ENCODE assay signal across 1 cellular context in the genomic region with DNA sequence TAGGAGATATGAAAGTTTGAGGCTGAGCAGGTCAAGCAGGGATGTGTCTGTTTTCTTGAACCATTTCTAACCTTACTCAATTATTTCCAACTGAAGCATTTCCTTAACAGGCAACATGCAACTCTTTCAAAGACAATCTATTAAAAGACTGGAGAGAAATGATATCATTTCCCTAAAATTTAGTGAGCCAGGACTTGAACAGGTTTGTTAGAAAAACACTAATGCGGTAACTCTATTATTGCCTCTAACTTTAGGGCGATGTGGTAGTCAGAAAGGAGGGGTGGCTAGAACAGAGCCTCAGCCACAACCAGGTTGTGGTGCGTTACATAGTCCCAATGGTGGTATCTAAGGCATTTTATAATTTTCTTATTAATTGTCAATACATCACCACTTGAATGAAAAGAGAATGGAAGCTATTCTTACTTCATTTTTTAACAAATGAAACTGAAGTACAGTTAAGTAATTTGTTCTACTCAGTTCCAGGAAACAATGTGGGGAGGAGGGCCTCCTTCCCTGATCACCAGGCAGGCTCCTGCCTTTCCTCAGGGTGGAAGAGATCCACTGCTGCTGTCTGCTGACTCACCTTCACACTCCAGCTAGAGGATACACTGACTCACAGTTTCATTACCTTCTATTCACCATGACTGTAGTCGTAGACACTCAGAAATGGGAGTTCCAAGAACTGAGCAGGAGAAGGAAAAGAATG.
TF ChIP-seq lines count a peak whose summit lies in the region.

No MANE protein-coding gene starts in this region.

TF ChIP-seq in K562, 482 proteins besides CTCF, POLR2A, EP300 and RAD21 (continued from another document):
- TF ChIP-seq, protein P1, sequence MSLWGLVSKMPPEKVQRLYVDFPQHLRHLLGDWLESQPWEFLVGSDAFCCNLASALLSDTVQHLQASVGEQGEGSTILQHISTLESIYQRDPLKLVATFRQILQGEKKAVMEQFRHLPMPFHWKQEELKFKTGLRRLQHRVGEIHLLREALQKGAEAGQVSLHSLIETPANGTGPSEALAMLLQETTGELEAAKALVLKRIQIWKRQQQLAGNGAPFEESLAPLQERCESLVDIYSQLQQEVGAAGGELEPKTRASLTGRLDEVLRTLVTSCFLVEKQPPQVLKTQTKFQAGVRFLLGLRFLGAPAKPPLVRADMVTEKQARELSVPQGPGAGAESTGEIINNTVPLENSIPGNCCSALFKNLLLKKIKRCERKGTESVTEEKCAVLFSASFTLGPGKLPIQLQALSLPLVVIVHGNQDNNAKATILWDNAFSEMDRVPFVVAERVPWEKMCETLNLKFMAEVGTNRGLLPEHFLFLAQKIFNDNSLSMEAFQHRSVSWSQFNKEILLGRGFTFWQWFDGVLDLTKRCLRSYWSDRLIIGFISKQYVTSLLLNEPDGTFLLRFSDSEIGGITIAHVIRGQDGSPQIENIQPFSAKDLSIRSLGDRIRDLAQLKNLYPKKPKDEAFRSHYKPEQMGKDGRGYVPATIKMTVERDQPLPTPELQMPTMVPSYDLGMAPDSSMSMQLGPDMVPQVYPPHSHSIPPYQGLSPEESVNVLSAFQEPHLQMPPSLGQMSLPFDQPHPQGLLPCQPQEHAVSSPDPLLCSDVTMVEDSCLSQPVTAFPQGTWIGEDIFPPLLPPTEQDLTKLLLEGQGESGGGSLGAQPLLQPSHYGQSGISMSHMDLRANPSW (CRISPR knock-in tag; IDR thresholded peaks at IDR 0.05), result no peak
- TF ChIP-seq, protein P2, sequence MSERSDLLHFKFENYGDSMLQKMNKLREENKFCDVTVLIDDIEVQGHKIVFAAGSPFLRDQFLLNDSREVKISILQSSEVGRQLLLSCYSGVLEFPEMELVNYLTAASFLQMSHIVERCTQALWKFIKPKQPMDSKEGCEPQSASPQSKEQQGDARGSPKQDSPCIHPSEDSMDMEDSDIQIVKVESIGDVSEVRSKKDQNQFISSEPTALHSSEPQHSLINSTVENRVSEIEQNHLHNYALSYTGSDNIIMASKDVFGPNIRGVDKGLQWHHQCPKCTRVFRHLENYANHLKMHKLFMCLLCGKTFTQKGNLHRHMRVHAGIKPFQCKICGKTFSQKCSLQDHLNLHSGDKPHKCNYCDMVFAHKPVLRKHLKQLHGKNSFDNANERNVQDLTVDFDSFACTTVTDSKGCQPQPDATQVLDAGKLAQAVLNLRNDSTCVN (CRISPR knock-in tag; IDR thresholded peaks at IDR 0.05), result no peak
- TF ChIP-seq, protein P3, sequence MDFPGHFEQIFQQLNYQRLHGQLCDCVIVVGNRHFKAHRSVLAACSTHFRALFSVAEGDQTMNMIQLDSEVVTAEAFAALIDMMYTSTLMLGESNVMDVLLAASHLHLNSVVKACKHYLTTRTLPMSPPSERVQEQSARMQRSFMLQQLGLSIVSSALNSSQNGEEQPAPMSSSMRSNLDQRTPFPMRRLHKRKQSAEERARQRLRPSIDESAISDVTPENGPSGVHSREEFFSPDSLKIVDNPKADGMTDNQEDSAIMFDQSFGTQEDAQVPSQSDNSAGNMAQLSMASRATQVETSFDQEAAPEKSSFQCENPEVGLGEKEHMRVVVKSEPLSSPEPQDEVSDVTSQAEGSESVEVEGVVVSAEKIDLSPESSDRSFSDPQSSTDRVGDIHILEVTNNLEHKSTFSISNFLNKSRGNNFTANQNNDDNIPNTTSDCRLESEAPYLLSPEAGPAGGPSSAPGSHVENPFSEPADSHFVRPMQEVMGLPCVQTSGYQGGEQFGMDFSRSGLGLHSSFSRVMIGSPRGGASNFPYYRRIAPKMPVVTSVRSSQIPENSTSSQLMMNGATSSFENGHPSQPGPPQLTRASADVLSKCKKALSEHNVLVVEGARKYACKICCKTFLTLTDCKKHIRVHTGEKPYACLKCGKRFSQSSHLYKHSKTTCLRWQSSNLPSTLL (IDR thresholded peaks at IDR 0.05), result no peak
- no peak for TF ChIP-seq PHB2 (IDR thresholded peaks at IDR 0.05; ENCODE audit: low read depth)
- TF ChIP-seq TOE1 (IDR thresholded peaks at IDR 0.05; ENCODE audit: borderline replicate concordance), result no peak
- TF ChIP-seq TOE1 (CRISPR knock-in tag; IDR thresholded peaks at IDR 0.05; ENCODE audit: borderline replicate concordance, low read depth), result no peak
- TF ChIP-seq, protein P4, sequence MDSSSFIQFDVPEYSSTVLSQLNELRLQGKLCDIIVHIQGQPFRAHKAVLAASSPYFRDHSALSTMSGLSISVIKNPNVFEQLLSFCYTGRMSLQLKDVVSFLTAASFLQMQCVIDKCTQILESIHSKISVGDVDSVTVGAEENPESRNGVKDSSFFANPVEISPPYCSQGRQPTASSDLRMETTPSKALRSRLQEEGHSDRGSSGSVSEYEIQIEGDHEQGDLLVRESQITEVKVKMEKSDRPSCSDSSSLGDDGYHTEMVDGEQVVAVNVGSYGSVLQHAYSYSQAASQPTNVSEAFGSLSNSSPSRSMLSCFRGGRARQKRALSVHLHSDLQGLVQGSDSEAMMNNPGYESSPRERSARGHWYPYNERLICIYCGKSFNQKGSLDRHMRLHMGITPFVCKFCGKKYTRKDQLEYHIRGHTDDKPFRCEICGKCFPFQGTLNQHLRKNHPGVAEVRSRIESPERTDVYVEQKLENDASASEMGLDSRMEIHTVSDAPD (CRISPR knock-in tag; IDR thresholded peaks at IDR 0.05), result no peak
- no peak for TF ChIP-seq ZFPM2 (CRISPR knock-in tag; IDR thresholded peaks at IDR 0.05)
- no peak for TF ChIP-seq GATAD2A (IDR thresholded peaks at IDR 0.05)
- TF ChIP-seq, protein P5, sequence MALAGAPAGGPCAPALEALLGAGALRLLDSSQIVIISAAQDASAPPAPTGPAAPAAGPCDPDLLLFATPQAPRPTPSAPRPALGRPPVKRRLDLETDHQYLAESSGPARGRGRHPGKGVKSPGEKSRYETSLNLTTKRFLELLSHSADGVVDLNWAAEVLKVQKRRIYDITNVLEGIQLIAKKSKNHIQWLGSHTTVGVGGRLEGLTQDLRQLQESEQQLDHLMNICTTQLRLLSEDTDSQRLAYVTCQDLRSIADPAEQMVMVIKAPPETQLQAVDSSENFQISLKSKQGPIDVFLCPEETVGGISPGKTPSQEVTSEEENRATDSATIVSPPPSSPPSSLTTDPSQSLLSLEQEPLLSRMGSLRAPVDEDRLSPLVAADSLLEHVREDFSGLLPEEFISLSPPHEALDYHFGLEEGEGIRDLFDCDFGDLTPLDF (CRISPR knock-in tag; IDR thresholded peaks at IDR 0.05), result no peak
- TF ChIP-seq, protein P6, sequence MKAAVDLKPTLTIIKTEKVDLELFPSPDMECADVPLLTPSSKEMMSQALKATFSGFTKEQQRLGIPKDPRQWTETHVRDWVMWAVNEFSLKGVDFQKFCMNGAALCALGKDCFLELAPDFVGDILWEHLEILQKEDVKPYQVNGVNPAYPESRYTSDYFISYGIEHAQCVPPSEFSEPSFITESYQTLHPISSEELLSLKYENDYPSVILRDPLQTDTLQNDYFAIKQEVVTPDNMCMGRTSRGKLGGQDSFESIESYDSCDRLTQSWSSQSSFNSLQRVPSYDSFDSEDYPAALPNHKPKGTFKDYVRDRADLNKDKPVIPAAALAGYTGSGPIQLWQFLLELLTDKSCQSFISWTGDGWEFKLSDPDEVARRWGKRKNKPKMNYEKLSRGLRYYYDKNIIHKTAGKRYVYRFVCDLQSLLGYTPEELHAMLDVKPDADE (conservative IDR thresholded peaks at IDR 0.05; ENCODE audit: control insufficient read depth, low read depth, low read length), result no peak
- TF ChIP-seq, protein P7, sequence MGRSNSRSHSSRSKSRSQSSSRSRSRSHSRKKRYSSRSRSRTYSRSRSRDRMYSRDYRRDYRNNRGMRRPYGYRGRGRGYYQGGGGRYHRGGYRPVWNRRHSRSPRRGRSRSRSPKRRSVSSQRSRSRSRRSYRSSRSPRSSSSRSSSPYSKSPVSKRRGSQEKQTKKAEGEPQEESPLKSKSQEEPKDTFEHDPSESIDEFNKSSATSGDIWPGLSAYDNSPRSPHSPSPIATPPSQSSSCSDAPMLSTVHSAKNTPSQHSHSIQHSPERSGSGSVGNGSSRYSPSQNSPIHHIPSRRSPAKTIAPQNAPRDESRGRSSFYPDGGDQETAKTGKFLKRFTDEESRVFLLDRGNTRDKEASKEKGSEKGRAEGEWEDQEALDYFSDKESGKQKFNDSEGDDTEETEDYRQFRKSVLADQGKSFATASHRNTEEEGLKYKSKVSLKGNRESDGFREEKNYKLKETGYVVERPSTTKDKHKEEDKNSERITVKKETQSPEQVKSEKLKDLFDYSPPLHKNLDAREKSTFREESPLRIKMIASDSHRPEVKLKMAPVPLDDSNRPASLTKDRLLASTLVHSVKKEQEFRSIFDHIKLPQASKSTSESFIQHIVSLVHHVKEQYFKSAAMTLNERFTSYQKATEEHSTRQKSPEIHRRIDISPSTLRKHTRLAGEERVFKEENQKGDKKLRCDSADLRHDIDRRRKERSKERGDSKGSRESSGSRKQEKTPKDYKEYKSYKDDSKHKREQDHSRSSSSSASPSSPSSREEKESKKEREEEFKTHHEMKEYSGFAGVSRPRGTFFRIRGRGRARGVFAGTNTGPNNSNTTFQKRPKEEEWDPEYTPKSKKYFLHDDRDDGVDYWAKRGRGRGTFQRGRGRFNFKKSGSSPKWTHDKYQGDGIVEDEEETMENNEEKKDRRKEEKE (IDR thresholded peaks at IDR 0.05; ENCODE audit: borderline replicate concordance in 1 of 2, control insufficient read depth in 1 of 2, low read depth in 2 of 2, low read length in 1 of 2), result no peak
